16 cellular contexts compared by ENCODE assay signal in the genomic region with DNA sequence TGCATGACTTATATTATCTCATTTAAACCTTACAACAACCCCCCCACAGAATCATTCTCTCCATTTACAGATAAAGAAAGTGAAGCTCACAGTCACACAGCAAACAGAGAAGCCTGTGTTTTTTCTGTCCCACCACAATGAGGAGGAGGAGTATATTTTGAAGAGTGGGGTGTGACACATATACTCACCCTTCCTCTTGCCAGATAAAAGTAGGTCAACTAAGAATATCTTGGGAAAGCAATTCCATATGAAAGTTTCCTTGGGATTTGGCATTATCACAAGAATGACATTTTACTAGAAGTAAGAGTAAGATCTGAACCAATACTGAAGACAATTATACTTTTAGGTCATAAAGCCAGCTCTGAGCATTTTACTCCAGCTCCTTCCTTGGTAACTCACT.
"Had no signal": no experiment of that assay in that cellular context is flagged by ENCODE, and none has a peak within 500 bp of the region (broad histone marks: within the 10 kb centered on the region; RNA-seq: fewer than 3 reads in every experiment).

No MANE protein-coding gene starts in this region.

- H3K36me3 Mint-ChIP-seq: activated naive CD4-positive, alpha-beta T cell treated with anti-CD3 and anti-CD28 coated beads, Interleukin-2, amount 10 ng/mL, durations not matched to agents 7 days and 5 days; stimulated activated naive B cell treated with anti-CD40 and anti-IgM and Interleukin-4, amounts not matched to agents 10 μg/mL and 1 μg/mL and 100 μg/mL, for 72 hours had no signal

- H3K9me3 ChIP-seq: esophagus muscularis mucosa, left lung, sigmoid colon, thyroid gland had no signal

- H3K36me3 ChIP-seq: esophagus muscularis mucosa, left lung, sigmoid colon, thyroid gland had no signal

- DNase-seq: activated CD4-positive, alpha-beta T cell treated with anti-CD3 and anti-CD28 coated beads, Interleukin-2, amount 10 ng/mL, durations not matched to agents 7 days and 5 days; activated CD8-positive, alpha-beta T cell treated with anti-CD3 and anti-CD28 coated beads, Interleukin-2, amount 10 ng/mL, durations not matched to agents 7 days and 5 days; activated naive CD4-positive, alpha-beta T cell treated with anti-CD3 and anti-CD28 coated beads, Interleukin-2, amount 10 ng/mL, durations not matched to agents 7 days and 5 days; activated T-cell treated with anti-CD3 and anti-CD28 coated beads, Interleukin-2, amount 50 U/mL, for 4 hours; effector memory CD4-positive, alpha-beta T cell; hypothalamus; left lung; midbrain; nephron progenitor cell; nucleus accumbens; sigmoid colon; stimulated activated naive B cell treated with anti-CD40 and anti-IgM and Interleukin-4, amounts not matched to agents 10 μg/mL and 1 μg/mL and 100 μg/mL, for 72 hours; T1000; thyroid gland had no signal

- H3K27me3 ChIP-seq: esophagus muscularis mucosa, left lung, sigmoid colon, thyroid gland had no signal

- H3K27ac ChIP-seq: esophagus muscularis mucosa, left lung, sigmoid colon, thyroid gland had no signal

- H3K27ac Mint-ChIP-seq: activated CD4-positive, alpha-beta T cell treated with anti-CD3 and anti-CD28 coated beads, Interleukin-2, amount 10 ng/mL, durations not matched to agents 7 days and 5 days; activated CD8-positive, alpha-beta T cell treated with anti-CD3 and anti-CD28 coated beads, Interleukin-2, amount 10 ng/mL, durations not matched to agents 7 days and 5 days; activated naive CD4-positive, alpha-beta T cell treated with anti-CD3 and anti-CD28 coated beads, Interleukin-2, amount 10 ng/mL, durations not matched to agents 7 days and 5 days; dendritic cell treated with granulocyte-macrophage colony-stimulating factor and Interleukin-4, amounts not matched to agents 40 ng/mL and 50 ng/mL, for 4 days; nephron progenitor cell; stimulated activated naive B cell treated with anti-CD40 and anti-IgM and Interleukin-4, amounts not matched to agents 10 μg/mL and 1 μg/mL and 100 μg/mL, for 72 hours had no signal

- ATAC-seq: activated CD8-positive, alpha-beta T cell treated with anti-CD3 and anti-CD28 coated beads, Interleukin-2, amount 10 ng/mL, durations not matched to agents 7 days and 5 days; activated T-cell treated with anti-CD3 and anti-CD28 coated beads, Interleukin-2, amount 50 U/mL, for 4 hours; left lung; stimulated activated naive B cell treated with anti-CD40 and anti-IgM and Interleukin-4, amounts not matched to agents 10 μg/mL and 1 μg/mL and 100 μg/mL, for 72 hours had no signal

- H3K4me3 ChIP-seq: esophagus muscularis mucosa, left lung, sigmoid colon, thyroid gland had no signal

- H3K4me1 ChIP-seq: left lung, sigmoid colon, thyroid gland had no signal

- H3K9me3 Mint-ChIP-seq: activated CD4-positive, alpha-beta T cell treated with anti-CD3 and anti-CD28 coated beads, Interleukin-2, amount 10 ng/mL, durations not matched to agents 7 days and 5 days; activated naive CD4-positive, alpha-beta T cell treated with anti-CD3 and anti-CD28 coated beads, Interleukin-2, amount 10 ng/mL, durations not matched to agents 7 days and 5 days; dendritic cell treated with granulocyte-macrophage colony-stimulating factor and Interleukin-4, amounts not matched to agents 40 ng/mL and 50 ng/mL, for 4 days; nephron progenitor cell; stimulated activated naive B cell treated with anti-CD40 and anti-IgM and Interleukin-4, amounts not matched to agents 10 μg/mL and 1 μg/mL and 100 μg/mL, for 72 hours had no signal
